In the genomic region with DNA sequence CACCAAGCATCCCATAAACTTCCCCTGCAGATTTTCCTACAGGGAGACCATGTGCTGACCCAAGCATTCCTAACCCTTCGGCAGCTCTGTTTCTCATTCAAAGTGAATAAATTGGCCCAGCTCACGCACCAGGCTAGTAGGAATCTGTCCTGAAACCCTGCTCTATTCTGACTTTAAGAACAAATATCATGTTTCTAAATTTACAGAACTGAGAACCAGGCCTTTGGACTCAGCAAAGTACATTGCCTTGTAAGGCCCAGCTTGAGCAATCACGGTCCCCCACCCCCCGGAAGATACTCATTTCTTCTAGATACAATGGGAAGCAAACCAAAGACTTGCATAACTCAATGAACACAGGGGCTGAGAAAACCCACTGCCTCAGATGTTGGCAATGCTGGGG, we compare ENCODE assay signal across 18 cellular contexts.
A peak's percentile ranks its signal among the peaks of the same experiment; 100 is the strongest.
DNase-seq lines count a peak whose midpoint lies in the region; ATAC-seq and TF ChIP-seq lines count a peak whose summit lies in the region.
"Had no signal": no experiment of that assay in that cellular context is flagged by ENCODE, and none has a peak within 500 bp of the region (broad histone marks: within the 10 kb centered on the region; RNA-seq: fewer than 3 reads in every experiment).

No MANE protein-coding gene starts in this region.

- peaks cover 0 to 40% of the 10 kb centered on the region in 2 donors for H3K4me1 ChIP-seq in right atrium auricular region

- no peaks in the 10 kb centered on the region for H3K9me3 Mint-ChIP-seq in activated CD8-positive, alpha-beta T cell treated with anti-CD3 and anti-CD28 coated beads, Interleukin-2, amount 10 ng/mL, durations not matched to agents 7 days and 5 days (ENCODE audit: insufficient read depth)
- H3K9me3 Mint-ChIP-seq: activated T-cell treated with anti-CD3 and anti-CD28 coated beads, Interleukin-2, amount 50 U/mL, for 24 hours had no signal

- H3K27me3 ChIP-seq in right atrium auricular region (no peaks in the 10 kb centered on the region), brain microvascular endothelial cell (replicated peaks) (no peaks in the 10 kb centered on the region)

- no peak overlapping the region for H3K27ac Mint-ChIP-seq in activated CD8-positive, alpha-beta T cell treated with anti-CD3 and anti-CD28 coated beads, Interleukin-2, amount 10 ng/mL, durations not matched to agents 7 days and 5 days
- H3K27ac Mint-ChIP-seq: activated naive CD8-positive, alpha-beta T cell; activated T-cell treated with anti-CD3 and anti-CD28 coated beads, Interleukin-2, amount 50 U/mL, for 24 hours had no signal

- TF ChIP-seq CTCF in right atrium auricular region (IDR thresholded peaks at IDR 0.05) (no peak), brain microvascular endothelial cell (IDR thresholded peaks at IDR 0.05; ENCODE audit: low read depth, low read length, missing control alignments) (no peak)

- POLR2A ChIA-PET in activated CD8-positive, alpha-beta T cell treated with anti-CD3 and anti-CD28 coated beads, Interleukin-2, amount 10 ng/mL, durations not matched to agents 7 days and 5 days (lab: Charles Lee): no interaction called here

- no peaks in the 10 kb centered on the region for H3K4me1 Mint-ChIP-seq in activated CD8-positive, alpha-beta T cell treated with anti-CD3 and anti-CD28 coated beads, Interleukin-2, amount 10 ng/mL, durations not matched to agents 7 days and 5 days (ENCODE audit: low read depth)

- H3K9me3 ChIP-seq in right atrium auricular region: no peaks in the 10 kb centered on the region

- no peaks in the 10 kb centered on the region for H3K36me3 Mint-ChIP-seq in activated CD8-positive, alpha-beta T cell treated with anti-CD3 and anti-CD28 coated beads, Interleukin-2, amount 10 ng/mL, durations not matched to agents 7 days and 5 days (ENCODE audit: low read depth)
- H3K36me3 Mint-ChIP-seq: activated naive CD8-positive, alpha-beta T cell had no signal

- intact Hi-C loops in Right ventricle myocardium inferior (cut with DNase I) (no loop called here), cardiac septum (cut with DNase I) (no loop called here)

- ATAC-seq in Right ventricle myocardium inferior: peak; percentile 36
- ATAC-seq in activated CD8-positive, alpha-beta T cell treated with anti-CD3 and anti-CD28 coated beads, Interleukin-2, amount 10 ng/mL, durations not matched to agents 7 days and 5 days: no peak
- no peak for ATAC-seq in HG02973 (IDR thresholded peaks at IDR 0.05; ENCODE audit: unreplicated experiment)
- ATAC-seq: HCT116, left colon, Panc1 had no signal

- peaks cover 4% of the 10 kb centered on the region for H3K27me3 Mint-ChIP-seq in activated CD8-positive, alpha-beta T cell treated with anti-CD3 and anti-CD28 coated beads, Interleukin-2, amount 10 ng/mL, durations not matched to agents 7 days and 5 days (ENCODE audit: low read depth)
- H3K27me3 Mint-ChIP-seq: activated naive CD8-positive, alpha-beta T cell; activated T-cell treated with anti-CD3 and anti-CD28 coated beads, Interleukin-2, amount 50 U/mL, for 24 hours had no signal

- peak; percentile 84 for DNase-seq in Right ventricle myocardium inferior (ENCODE audit: missing footprints)
- DNase-seq in cardiac septum (ENCODE audit: low spot score): no peak
- DNase-seq in right atrium auricular region (ENCODE audit: low spot score): peak; percentile 72
- peak; percentile 43 for DNase-seq in pons (ENCODE audit: low spot score)
- no peak for DNase-seq in activated CD8-positive, alpha-beta T cell treated with anti-CD3 and anti-CD28 coated beads, Interleukin-2, amount 10 ng/mL, durations not matched to agents 7 days and 5 days
- no peak for DNase-seq in brain microvascular endothelial cell
- DNase-seq in NCI-H774 (lab: John Stamatoyannopoulos, UW): no peak
- DNase-seq: 8988T; activated CD4-positive, alpha-beta T cell treated with anti-CD3 and anti-CD28 coated beads, Interleukin-2, amount 50 U/mL, for 1 hour; activated T-cell treated with anti-CD3 and anti-CD28 coated beads, Interleukin-2, amount 50 U/mL, for 24 hours; effector CD4-positive, alpha-beta T cell; left colon; NCI-H1930; SW 1271 had no signal

- H3K4me3 ChIP-seq in right atrium auricular region: no peak overlapping the region
- no peak overlapping the region for H3K4me3 ChIP-seq in brain microvascular endothelial cell (ENCODE audit: low read depth, low read length)

- H3K36me3 ChIP-seq in right atrium auricular region (no peaks in the 10 kb centered on the region), brain microvascular endothelial cell (replicated peaks) (no peaks in the 10 kb centered on the region)

- CTCF ChIA-PET in activated CD8-positive, alpha-beta T cell treated with anti-CD3 and anti-CD28 coated beads, Interleukin-2, amount 10 ng/mL, durations not matched to agents 7 days and 5 days (lab: Charles Lee): no interaction called here

- H3K4me3 Mint-ChIP-seq in activated CD8-positive, alpha-beta T cell treated with anti-CD3 and anti-CD28 coated beads, Interleukin-2, amount 10 ng/mL, durations not matched to agents 7 days and 5 days: no peak overlapping the region
- H3K4me3 Mint-ChIP-seq: activated naive CD8-positive, alpha-beta T cell; activated T-cell treated with anti-CD3 and anti-CD28 coated beads, Interleukin-2, amount 50 U/mL, for 24 hours had no signal

- H3K27ac ChIP-seq in right atrium auricular region (peak overlapping the region; percentile 43 to 65), brain microvascular endothelial cell (no peak overlapping the region)

- in situ Hi-C loops in brain microvascular endothelial cell (cut with HindIII; ENCODE audit: low pct_ligation_motif_present, low sequenced_read_pairs): no loop called here

Comparison
In these comparisons a context has a peak if more than half of its experiments do, and no peak if none do; other contexts are left out.
1. DNase-seq: peak in Right ventricle myocardium inferior (single experiment), right atrium auricular region (single experiment) and pons (single experiment); none in cardiac septum (single experiment), activated CD8-positive, alpha-beta T cell treated with anti-CD3 and anti-CD28 coated beads, Interleukin-2, amount 10 ng/mL, durations not matched to agents 7 days and 5 days (single experiment), brain microvascular endothelial cell (single experiment) and NCI-H774 (single experiment).